11 cellular contexts compared by ENCODE assay signal in the genomic region with DNA sequence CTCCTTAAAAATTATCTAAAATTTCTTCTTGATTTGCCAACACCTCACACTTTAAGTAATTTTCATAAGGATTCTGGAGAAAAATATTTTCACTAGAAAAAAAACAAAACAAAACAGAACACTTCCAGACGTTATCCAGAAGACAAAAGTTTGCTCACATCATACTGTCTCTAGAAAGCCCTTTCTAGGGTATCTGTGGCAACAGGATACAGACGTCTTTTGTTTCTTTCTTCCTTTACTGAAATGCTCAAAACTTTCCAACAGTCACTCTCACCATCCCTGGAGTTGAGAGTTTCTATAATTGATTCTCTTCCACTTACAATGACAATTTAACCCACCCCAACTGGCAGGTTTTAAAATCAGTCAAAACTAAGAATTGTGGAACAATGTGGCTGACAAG. TPM values are rescaled to one million over a fixed set of nuclear protein-coding genes. Genes with fewer than 3 reads are reported as not detected.
DNase-seq lines count a peak whose midpoint lies in the region; ATAC-seq and TF ChIP-seq lines count a peak whose summit lies in the region.
"Had no signal": no experiment of that assay in that cellular context is flagged by ENCODE, and none has a peak within 500 bp of the region (broad histone marks: within the 10 kb centered on the region; RNA-seq: fewer than 3 reads in every experiment).

No MANE protein-coding gene starts in this region.

- no peak for ATAC-seq in GM19452 (IDR thresholded peaks at IDR 0.05; ENCODE audit: unreplicated experiment)
- ATAC-seq: HCT116 had no signal

- TF ChIP-seq CTCF in OCI-LY7 (conservative IDR thresholded peaks at IDR 0.05; ENCODE audit: low read length) (no peak), coronary artery (IDR thresholded peaks at IDR 0.05) (no peak), osteoblast (IDR thresholded peaks at IDR 0.05; ENCODE audit: extremely low read depth, low read depth, low read length) (no peak)

- H3K4me3 ChIP-seq in OCI-LY7 (ENCODE audit: low read depth, low read length, poor library complexity, severe bottlenecking) (no peak overlapping the region), coronary artery (peak overlapping the region; percentile 84), osteoblast (ENCODE audit: insufficient read depth, low read length) (no peak overlapping the region), MG63 (no peak overlapping the region)
- H3K4me3 ChIP-seq: colonic mucosa had no signal

- H3K4me2 ChIP-seq in OCI-LY7 (ENCODE audit: low read length), result peak overlapping the region; percentile 97
- peak overlapping the region; percentile 25 for H3K4me2 ChIP-seq in osteoblast (ENCODE audit: insufficient read depth, low read length)

- H3K79me2 ChIP-seq in OCI-LY7 (ENCODE audit: insufficient read depth, low read depth, low read length) (peaks cover 89% of the 10 kb centered on the region), osteoblast (ENCODE audit: insufficient read depth, low read length) (peaks cover 87% of the 10 kb centered on the region)

- H4K20me1 ChIP-seq in OCI-LY7 (ENCODE audit: insufficient read depth, low read length), result peaks cover 34% of the 10 kb centered on the region
- H4K20me1 ChIP-seq in osteoblast (ENCODE audit: insufficient read depth, low read length), result peaks cover 34% of the 10 kb centered on the region

- intact Hi-C loops in OCI-LY7 (cut with micrococcal nuclease; ENCODE audit: unreplicated experiment), result no loop called here

- H3K27me3 ChIP-seq in osteoblast (ENCODE audit: insufficient read depth, low read length) (no peaks in the 10 kb centered on the region), MG63 (no peaks in the 10 kb centered on the region)
- H3K27me3 ChIP-seq: colonic mucosa had no signal

- H3K36me3 ChIP-seq in OCI-LY7 (ENCODE audit: insufficient read depth, low read length), result peaks cover 42% of the 10 kb centered on the region
- peaks cover 20% of the 10 kb centered on the region for H3K36me3 ChIP-seq in osteoblast (ENCODE audit: insufficient read depth, low read length)
- peaks cover 65% of the 10 kb centered on the region for H3K36me3 ChIP-seq in MG63
- H3K36me3 ChIP-seq: colonic mucosa had no signal

- H3K27ac ChIP-seq in OCI-LY7 (ENCODE audit: low read depth, low read length, poor library complexity, severe bottlenecking) (no peak overlapping the region), coronary artery (peak overlapping the region in 1 of 2 donors; percentile 98), osteoblast (ENCODE audit: low read depth, low read length) (peak overlapping the region; percentile 22)
- H3K27ac ChIP-seq: colonic mucosa had no signal

- H3K9me2 ChIP-seq in OCI-LY7 (ENCODE audit: insufficient read depth, low read length), result no peaks in the 10 kb centered on the region

- H3K9me3 ChIP-seq in OCI-LY7 (ENCODE audit: low read length) (no peaks in the 10 kb centered on the region), osteoblast (ENCODE audit: low read depth, low read length) (no peaks in the 10 kb centered on the region), MG63 (no peaks in the 10 kb centered on the region)
- H3K9me3 ChIP-seq: colonic mucosa had no signal

- CTCF ChIA-PET in OCI-LY7 (lab: Charles Lee; ENCODE audit: unreplicated experiment), result no interaction called here

- POLR2A ChIA-PET in OCI-LY7 (lab: Charles Lee), result no interaction called here

- H2AFZ ChIP-seq in OCI-LY7 (ENCODE audit: low read length) (no peak overlapping the region), osteoblast (ENCODE audit: low read length) (no peak overlapping the region)

- BruUV-seq in OCI-LY7 (replicated peaks; lab: Mats Ljungman, UMichigan), result no TSS peak

- peak; percentile 50 for DNase-seq in COLO829 (ENCODE audit: low spot score)
- DNase-seq in OCI-LY7 (ENCODE audit: low spot score), result no peak
- DNase-seq in coronary artery (ENCODE audit: low spot score), result no peak
- peak; percentile 49 for DNase-seq in osteoblast (ENCODE audit: insufficient read length, low spot score, missing footprints)
- DNase-seq in MG63, result no peak
- no peak for DNase-seq in AG20443 (ENCODE audit: low spot score)
- no peak for DNase-seq in SK-N-DZ (ENCODE audit: low spot score)
- DNase-seq: NCI-H146 had no signal

- H3K4me1 ChIP-seq in OCI-LY7 (ENCODE audit: insufficient read depth, low read length, poor library complexity, severe bottlenecking) (peaks cover 62% of the 10 kb centered on the region), osteoblast (ENCODE audit: insufficient read depth, low read length) (peaks cover 31% of the 10 kb centered on the region)

RNA-seq across cellular contexts. Expression of a gene that starts 2.6 kb away (rescaled TPM):
- 28.6 and 32.1 TPM in 2 replicates for total RNA-seq in OCI-LY7 (2014; rRNA removed; shearing (Covaris generic))
- total RNA-seq in OCI-LY7 (2022) (68.6 and 89.0 TPM in 2 replicates), osteoblast (39.8 and 45.7 TPM in 2 replicates)
- 35.6 and 60.5 TPM in 2 replicates for total RNA-seq in MG63 (2014; rRNA removed; shearing (Covaris generic); ENCODE audit: low replicate concordance)
- polyA plus RNA-seq in SK-N-DZ (2014; cell fraction: cytosol; rRNA removed), result 46.3 and 47.8 TPM in 2 replicates
- polyA plus RNA-seq in SK-N-DZ (2014; cell fraction: nucleus; rRNA removed), result 112 and 113 TPM in 2 replicates

RNA-seq across cellular contexts. Expression of a gene that starts 51.8 kb away (rescaled TPM):
- 79.8 and 96.0 TPM in 2 replicates for total RNA-seq in OCI-LY7 (2014; rRNA removed; shearing (Covaris generic))
- total RNA-seq in OCI-LY7 (2022) (88.6 and 96.7 TPM in 2 replicates), osteoblast (26.1 and 28.3 TPM in 2 replicates)
- total RNA-seq in MG63 (2014; rRNA removed; shearing (Covaris generic); ENCODE audit: low replicate concordance), result 41.0 and 47.2 TPM in 2 replicates
- 14.1 and 17.7 TPM in 2 replicates for polyA plus RNA-seq in SK-N-DZ (2014; cell fraction: cytosol; rRNA removed)
- polyA plus RNA-seq in SK-N-DZ (2014; cell fraction: nucleus; rRNA removed), result 12.7 and 12.9 TPM in 2 replicates

RNA-seq across cellular contexts. Expression of a gene that starts 56.9 kb away (rescaled TPM):
- 104 and 176 TPM in 2 replicates for total RNA-seq in OCI-LY7 (2014; rRNA removed; shearing (Covaris generic))
- total RNA-seq in OCI-LY7 (2022) (229 and 252 TPM in 2 replicates), osteoblast (113 and 126 TPM in 2 replicates)
- total RNA-seq in MG63 (2014; rRNA removed; shearing (Covaris generic); ENCODE audit: low replicate concordance), result 346 and 797 TPM in 2 replicates
- 293 and 391 TPM in 2 replicates for polyA plus RNA-seq in SK-N-DZ (2014; cell fraction: cytosol; rRNA removed)
- 77.1 and 100 TPM in 2 replicates for polyA plus RNA-seq in SK-N-DZ (2014; cell fraction: nucleus; rRNA removed)

Comparison
In these comparisons a context has a peak if more than half of its experiments do, and no peak if none do; other contexts are left out.
1. DNase-seq: peak in COLO829 (single experiment) and osteoblast (single experiment); none in OCI-LY7 (single experiment), coronary artery (single experiment), MG63 (single experiment), AG20443 (single experiment) and SK-N-DZ (single experiment).